In genomic region chr2:214293593-214293992, GRCh38 we compare ENCODE assay signal across 20 cellular contexts.
"Had no signal": no experiment of that assay in that cellular context is flagged by ENCODE, and none has a peak within 500 bp of the region (broad histone marks: within the 10 kb centered on the region; RNA-seq: fewer than 3 reads in every experiment).

No MANE protein-coding gene starts in this region.

- H3K27me3 Mint-ChIP-seq: naive thymus-derived CD4-positive, alpha-beta T cell had no signal

- H3K27ac ChIP-seq: coronary artery, esophagus muscularis mucosa, gastrocnemius medialis, neutrophil, psoas muscle, right lobe of liver, suprapubic skin, thyroid gland, upper lobe of right lung, vagina had no signal

- H3K36me3 Mint-ChIP-seq: stimulated activated effector memory CD8-positive, alpha-beta T cell treated with anti-CD3 and anti-CD28 coated beads, Interleukin-12 subunit alpha, Interleukin-12 subunit beta, amount 100 ng/mL, for 72 hours had no signal

- H3K9me3 ChIP-seq: thyroid gland, vagina had no signal

- DNase-seq: effector CD4-positive, alpha-beta T cell; gastrocnemius medialis; glutamatergic neuron; kidney glomerular epithelial cell; naive thymus-derived CD4-positive, alpha-beta T cell; nephron progenitor cell; psoas muscle; retina; right lobe of liver; stimulated activated CD4-positive, alpha-beta T cell treated with anti-CD3 and anti-CD28 coated beads, Interleukin-4, amount 100 ng/mL, for 1 hour; stimulated activated CD8-positive, alpha-beta memory T cell treated with anti-CD3 and anti-CD28 coated beads, Interleukin-4, amount 100 ng/mL, for 48 hours; stimulated activated naive CD8-positive, alpha-beta T cell treated with anti-CD3 and anti-CD28 coated beads, Interleukin-15, Interleukin-2, amounts not matched to agents 100 U/mL and 50 U/mL, for 24 hours; thyroid gland; upper lobe of right lung had no signal

- H3K27me3 ChIP-seq: esophagus muscularis mucosa, gastrocnemius medialis, neutrophil, right lobe of liver, suprapubic skin, thyroid gland, upper lobe of right lung, vagina had no signal

- H3K27ac Mint-ChIP-seq: naive thymus-derived CD4-positive, alpha-beta T cell; nephron progenitor cell; stimulated activated effector memory CD8-positive, alpha-beta T cell treated with anti-CD3 and anti-CD28 coated beads, Interleukin-12 subunit alpha, Interleukin-12 subunit beta, amount 100 ng/mL, for 72 hours had no signal

- H3K36me3 ChIP-seq: esophagus muscularis mucosa, gastrocnemius medialis, neutrophil, right lobe of liver, suprapubic skin, thyroid gland, upper lobe of right lung, vagina had no signal

- H3K4me3 ChIP-seq: coronary artery, esophagus muscularis mucosa, gastrocnemius medialis, psoas muscle, right lobe of liver, suprapubic skin, thyroid gland, upper lobe of right lung, vagina had no signal

- ATAC-seq: gastrocnemius medialis; naive thymus-derived CD4-positive, alpha-beta T cell; psoas muscle; right lobe of liver; stimulated activated effector memory CD8-positive, alpha-beta T cell treated with anti-CD3 and anti-CD28 coated beads, Interleukin-12 subunit alpha, Interleukin-12 subunit beta, amount 100 ng/mL, for 72 hours; stimulated activated naive CD8-positive, alpha-beta T cell treated with anti-CD3 and anti-CD28 coated beads, Interleukin-15, Interleukin-2, amounts not matched to agents 100 U/mL and 50 U/mL, for 24 hours; upper lobe of right lung had no signal

- H3K4me1 ChIP-seq: esophagus muscularis mucosa, gastrocnemius medialis, psoas muscle, right lobe of liver, suprapubic skin, thyroid gland, upper lobe of right lung, vagina had no signal

- H3K4me3 Mint-ChIP-seq: naive thymus-derived CD4-positive, alpha-beta T cell; nephron progenitor cell; stimulated activated effector memory CD8-positive, alpha-beta T cell treated with anti-CD3 and anti-CD28 coated beads, Interleukin-12 subunit alpha, Interleukin-12 subunit beta, amount 100 ng/mL, for 72 hours had no signal

- H3K4me1 Mint-ChIP-seq: naive thymus-derived CD4-positive, alpha-beta T cell; nephron progenitor cell; stimulated activated effector memory CD8-positive, alpha-beta T cell treated with anti-CD3 and anti-CD28 coated beads, Interleukin-12 subunit alpha, Interleukin-12 subunit beta, amount 100 ng/mL, for 72 hours had no signal
